31 cellular contexts compared by ENCODE assay signal in genomic region chr17:32757963-32758362, GRCh38.
DNase-seq lines count a peak whose midpoint lies in the region; ATAC-seq, FAIRE-seq and TF ChIP-seq lines count a peak whose summit lies in the region.
"Had no signal": no experiment of that assay in that cellular context is flagged by ENCODE, and none has a peak within 500 bp of the region (broad histone marks: within the 10 kb centered on the region; RNA-seq: fewer than 3 reads in every experiment).

No MANE protein-coding gene starts in this region.

- no peak overlapping the region for H3K9ac ChIP-seq in trophoblast cell (ENCODE audit: low read length)
- no peak overlapping the region for H3K9ac ChIP-seq in kidney (ENCODE audit: low read length in 2 of 2)

- no peak overlapping the region for H3K14ac ChIP-seq in trophoblast cell (ENCODE audit: low read length)

- no peak for TF ChIP-seq CTCF in epithelial cell of esophagus (IDR thresholded peaks at IDR 0.05; ENCODE audit: insufficient read depth, low read depth, low read length, missing control alignments)
- TF ChIP-seq CTCF in kidney (IDR thresholded peaks at IDR 0.05; ENCODE audit: borderline replicate concordance, extremely low read depth, insufficient read depth) = no peak

- no peaks in the 10 kb centered on the region for H3K9me3 Mint-ChIP-seq in stimulated activated memory B cell treated with anti-CD40 and anti-IgM and Interleukin-4, amounts not matched to agents 10 μg/mL and 1 μg/mL and 100 μg/mL, for 72 hours
- H3K9me3 Mint-ChIP-seq: activated naive CD8-positive, alpha-beta T cell treated with anti-CD3 and anti-CD28 coated beads, Interleukin-2, amount 50 U/mL, for 24 hours; naive thymus-derived CD4-positive, alpha-beta T cell had no signal

- H3K9me3 ChIP-seq in trophoblast cell (ENCODE audit: insufficient read depth, low read depth, low read length) = no peaks in the 10 kb centered on the region
- H3K9me3 ChIP-seq in kidney (ENCODE audit: control insufficient read depth in 1 of 2, low read length in 2 of 2) = no peaks in the 10 kb centered on the region

- no peak overlapping the region for H2BK120ac ChIP-seq in trophoblast cell (ENCODE audit: insufficient read depth, low read length, poor library complexity)

- H3K79me1 ChIP-seq in trophoblast cell (ENCODE audit: low read length) = no peaks in the 10 kb centered on the region

- H3K27me3 Mint-ChIP-seq in stimulated activated memory B cell treated with anti-CD40 and anti-IgM and Interleukin-4, amounts not matched to agents 10 μg/mL and 1 μg/mL and 100 μg/mL, for 72 hours = no peaks in the 10 kb centered on the region
- H3K27me3 Mint-ChIP-seq: activated naive CD8-positive, alpha-beta T cell treated with anti-CD3 and anti-CD28 coated beads, Interleukin-2, amount 50 U/mL, for 24 hours; naive thymus-derived CD4-positive, alpha-beta T cell had no signal

- H3K23ac ChIP-seq in trophoblast cell (ENCODE audit: low read length) = no peak overlapping the region

- DNase-seq in EH (ENCODE audit: low read depth) = peak; percentile 33
- peak; percentile 54 for DNase-seq in epithelial cell of esophagus (ENCODE audit: low read depth)
- DNase-seq in trophoblast cell = peak in 1 of 2 donors; percentile 27
- DNase-seq in kidney = no peak
- no peak for DNase-seq in cerebellar cortex (ENCODE audit: low spot score)
- DNase-seq: activated CD4-positive, CD25-positive, alpha-beta regulatory T cell treated with anti-CD3 and anti-CD28 coated beads, Interleukin-2, amount 50 U/mL, for 72 hours; activated CD8-positive, alpha-beta T cell treated with anti-CD3 and anti-CD28 coated beads, Interleukin-2, amount 10 ng/mL, durations not matched to agents 7 days and 5 days; activated effector memory CD4-positive, alpha-beta T cell treated with Interleukin-2 at 50 U/mL for 16 hours; activated naive CD8-positive, alpha-beta T cell treated with anti-CD3 and anti-CD28 coated beads, Interleukin-2, amount 50 U/mL, for 24 hours; activated T-cell treated with anti-CD3 and anti-CD28 coated beads for 4 hours; brain microvascular endothelial cell; head of caudate nucleus; KBM-7; left colon; mesendoderm; MM.1S; naive thymus-derived CD4-positive, alpha-beta T cell; NCI-H1417; NCI-H446 treated with DMSO at 0.1 percent for 48 hours; occipital lobe; retina; SIG-M5; stimulated activated CD4-positive, alpha-beta T cell treated with anti-CD3 and anti-CD28 coated beads, Interleukin-4, amount 100 ng/mL, for 24 hours; stimulated activated naive CD4-positive, alpha-beta T cell; T-helper 1 cell had no signal

- no peak overlapping the region for H2BK5ac ChIP-seq in trophoblast cell (ENCODE audit: low read depth, low read length, poor library complexity)

- H3K27me3 ChIP-seq in trophoblast cell (ENCODE audit: insufficient read depth, low read length) = no peaks in the 10 kb centered on the region
- H3K27me3 ChIP-seq: brain microvascular endothelial cell had no signal

- no peaks in the 10 kb centered on the region for H3K36me3 ChIP-seq in trophoblast cell (ENCODE audit: control insufficient read depth in 1 of 2, insufficient read depth in 2 of 2, low read length in 2 of 2)
- no peaks in the 10 kb centered on the region for H3K36me3 ChIP-seq in kidney (ENCODE audit: control insufficient read depth in 1 of 2, insufficient read depth in 2 of 2, low read length in 2 of 2)
- H3K36me3 ChIP-seq: brain microvascular endothelial cell had no signal

- no peaks in the 10 kb centered on the region for H3K79me2 ChIP-seq in trophoblast cell (ENCODE audit: control insufficient read depth, insufficient read depth, low read length, poor library complexity)

- no peak overlapping the region for H3K18ac ChIP-seq in trophoblast cell (ENCODE audit: low read length)

- no peak overlapping the region for H4K12ac ChIP-seq in trophoblast cell (ENCODE audit: low read depth, low read length)

- H3K4me1 ChIP-seq in trophoblast cell (ENCODE audit: control insufficient read depth in 1 of 2, insufficient read depth in 2 of 2, low read length in 2 of 2) (no peaks in the 10 kb centered on the region), kidney (ENCODE audit: control insufficient read depth in 1 of 2, insufficient read depth in 1 of 2, low read depth in 1 of 2, low read length in 2 of 2) (no peaks in the 10 kb centered on the region)

- intact Hi-C loops in kidney (cut with DNase I) = loop anchor here (10.0 kb wide), 1 partner anchor 273 kb away; the partner anchor contains the start of gene CDK5R1

- no peak overlapping the region for H3K27ac ChIP-seq in trophoblast cell (ENCODE audit: low read depth, low read length)
- H3K27ac ChIP-seq in kidney (ENCODE audit: low read depth in 2 of 2, low read length in 2 of 2) = no peak overlapping the region
- H3K27ac ChIP-seq: brain microvascular endothelial cell had no signal

- H2AK5ac ChIP-seq in trophoblast cell (ENCODE audit: low read length) = no peak overlapping the region

- H2BK12ac ChIP-seq in trophoblast cell (ENCODE audit: low read length) = no peak overlapping the region

- H3K4me3 Mint-ChIP-seq in stimulated activated memory B cell treated with anti-CD40 and anti-IgM and Interleukin-4, amounts not matched to agents 10 μg/mL and 1 μg/mL and 100 μg/mL, for 72 hours = no peak overlapping the region
- H3K4me3 Mint-ChIP-seq: activated CD8-positive, alpha-beta T cell treated with anti-CD3 and anti-CD28 coated beads, Interleukin-2, amount 10 ng/mL, durations not matched to agents 7 days and 5 days; activated naive CD8-positive, alpha-beta T cell treated with anti-CD3 and anti-CD28 coated beads, Interleukin-2, amount 50 U/mL, for 24 hours; CD14-positive monocyte; naive thymus-derived CD4-positive, alpha-beta T cell had no signal

- H3K4ac ChIP-seq in trophoblast cell (ENCODE audit: low read depth, low read length) = no peak overlapping the region

- H4K91ac ChIP-seq in trophoblast cell (ENCODE audit: low read depth, low read length) = peak overlapping the region; percentile 35

- no CpG with 5 or more reads among the region's 1 CpG for WGBS in trophoblast cell (ENCODE audit: extremely low coverage, insufficient coverage, insufficient read length)

- no peak overlapping the region for H4K8ac ChIP-seq in trophoblast cell (ENCODE audit: low read depth, low read length)

- H3K36me3 Mint-ChIP-seq in stimulated activated memory B cell treated with anti-CD40 and anti-IgM and Interleukin-4, amounts not matched to agents 10 μg/mL and 1 μg/mL and 100 μg/mL, for 72 hours = peaks cover 25% of the 10 kb centered on the region
- H3K36me3 Mint-ChIP-seq: CD14-positive monocyte had no signal

- H3K4me3 ChIP-seq in epithelial cell of esophagus (ENCODE audit: low read length) (no peak overlapping the region), trophoblast cell (ENCODE audit: low read depth, low read length) (no peak overlapping the region), kidney (ENCODE audit: low read length in 2 of 2) (no peak overlapping the region)

- FAIRE-seq in kidney (lab: Jason Lieb, UNC) = no peak
- FAIRE-seq: colon, TTC549, urothelium cell line had no signal

- H3K4me2 ChIP-seq in trophoblast cell (ENCODE audit: low read length) = no peak overlapping the region

- H2AFZ ChIP-seq in trophoblast cell (ENCODE audit: insufficient read depth, low read length, poor library complexity) = no peak overlapping the region

- H3K27ac Mint-ChIP-seq in stimulated activated memory B cell treated with anti-CD40 and anti-IgM and Interleukin-4, amounts not matched to agents 10 μg/mL and 1 μg/mL and 100 μg/mL, for 72 hours = no peak overlapping the region
- H3K27ac Mint-ChIP-seq: activated CD8-positive, alpha-beta T cell treated with anti-CD3 and anti-CD28 coated beads, Interleukin-2, amount 10 ng/mL, durations not matched to agents 7 days and 5 days; activated naive CD8-positive, alpha-beta T cell treated with anti-CD3 and anti-CD28 coated beads, Interleukin-2, amount 50 U/mL, for 24 hours; CD14-positive monocyte; naive thymus-derived CD4-positive, alpha-beta T cell had no signal

- no peaks in the 10 kb centered on the region for H3K4me1 Mint-ChIP-seq in stimulated activated memory B cell treated with anti-CD40 and anti-IgM and Interleukin-4, amounts not matched to agents 10 μg/mL and 1 μg/mL and 100 μg/mL, for 72 hours
- H3K4me1 Mint-ChIP-seq: CD14-positive monocyte had no signal

- peak; percentile 54; the same call in 2 of the 3 replicates for ATAC-seq in SK-N-SH treated with all-trans-retinoic acid at 6 μM for 48 hours
- no peak for ATAC-seq in stimulated activated memory B cell treated with anti-CD40 and anti-IgM and Interleukin-4, amounts not matched to agents 10 μg/mL and 1 μg/mL and 100 μg/mL, for 72 hours
- ATAC-seq: activated CD8-positive, alpha-beta T cell treated with anti-CD3 and anti-CD28 coated beads, Interleukin-2, amount 10 ng/mL, durations not matched to agents 7 days and 5 days; activated naive CD8-positive, alpha-beta T cell treated with anti-CD3 and anti-CD28 coated beads, Interleukin-2, amount 50 U/mL, for 24 hours; left colon; naive thymus-derived CD4-positive, alpha-beta T cell had no signal

TF ChIP-seq in SK-N-SH treated with all-trans-retinoic acid at 6 μM for 48 hours, 23 proteins besides CTCF, POLR2A, EP300 and RAD21 (continues in another document):
- TF ChIP-seq TOX (CRISPR knock-in tag; IDR thresholded peaks at IDR 0.05; ENCODE audit: borderline replicate concordance) (no peak), CREB5 (CRISPR knock-in tag; IDR thresholded peaks at IDR 0.05; ENCODE audit: low read depth) (no peak), POU6F1 (CRISPR knock-in tag; IDR thresholded peaks at IDR 0.05; ENCODE audit: borderline replicate concordance, low read depth) (no peak)

Comparison
In these comparisons a context has a peak if more than half of its experiments do, and no peak if none do; other contexts are left out.
1. DNase-seq: peak in EH (single experiment) and epithelial cell of esophagus (single experiment); none in kidney (single experiment) and cerebellar cortex (single experiment).